Comparison of ENCODE assay signal across 8 cellular contexts in the genomic region with DNA sequence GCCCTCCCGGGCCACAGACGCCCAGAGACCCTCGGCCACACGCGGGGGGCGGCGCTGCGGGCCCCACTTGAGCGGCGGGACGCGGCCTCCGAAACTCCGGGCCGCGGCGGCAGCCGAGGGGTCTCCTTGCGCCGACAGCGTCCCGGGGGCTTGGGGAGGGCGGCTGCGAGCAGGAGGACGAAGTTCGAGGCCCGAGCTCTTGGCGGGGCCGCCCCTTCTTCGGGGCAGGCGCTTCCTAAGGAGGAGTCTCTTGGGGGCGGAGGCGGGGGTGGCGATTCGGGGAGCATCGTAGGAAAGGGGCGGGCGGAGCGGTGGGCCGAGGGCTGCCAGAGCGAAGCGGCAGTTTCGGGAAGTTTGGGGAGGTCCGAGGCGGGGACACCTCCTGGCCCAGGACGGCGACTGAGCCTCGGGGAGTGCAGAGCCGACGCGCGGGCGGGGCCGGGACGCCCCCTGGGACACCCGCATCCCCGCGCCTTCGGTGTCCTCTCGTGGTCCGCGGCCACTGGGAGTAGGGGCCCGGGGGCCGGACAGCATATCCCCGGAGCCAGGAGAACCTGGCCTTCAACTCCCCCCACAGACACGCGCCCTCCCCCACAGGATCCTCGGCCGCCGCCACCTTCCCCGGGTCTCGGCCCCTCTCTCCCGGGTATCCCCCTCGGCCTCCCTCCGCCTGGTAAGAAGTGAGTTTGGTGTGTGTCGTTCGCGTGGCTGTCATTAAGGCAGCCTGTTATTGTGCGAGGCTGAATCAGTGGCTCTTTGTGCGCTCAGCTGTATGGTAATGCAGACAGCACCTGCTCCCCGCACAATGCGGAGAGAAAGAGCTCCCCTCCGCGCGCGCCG. TPM values are rescaled to one million over a fixed set of nuclear protein-coding genes. Genes with fewer than 3 reads are reported as not detected.
A peak's percentile ranks its signal among the peaks of the same experiment; 100 is the strongest.
DNase-seq lines count a peak whose midpoint lies in the region; ATAC-seq, FAIRE-seq and TF ChIP-seq lines count a peak whose summit lies in the region.

No MANE protein-coding gene starts in this region.

- 13% methylated on average over 66 of the region's 87 CpGs for WGBS in K562 (ENCODE audit: insufficient coverage, low coverage, missing lambda C conversion rate)

- H3K36me3 ChIP-seq in K562 (ENCODE audit: control insufficient read depth, insufficient read depth, low read length) (no peaks in the 10 kb centered on the region), iPS-15b (ENCODE audit: control insufficient read depth, insufficient read depth, low read length) (no peaks in the 10 kb centered on the region)

- no peak for TF ChIP-seq POLR2A in K562 (conservative IDR thresholded peaks at IDR 0.05)

- POLR2A ChIA-PET in K562 (lab: Yijun Ruan, JAX): interaction anchor here (0.7 to 1.2 kb wide), 4 partner anchors 10 to 341 kb away, joined by 3 to 4 read pairs (median 4); no protein-coding TSS in a partner anchor

- no peaks in the 10 kb centered on the region for H3K79me2 ChIP-seq in K562 (ENCODE audit: control insufficient read depth, insufficient read depth, low read length)

- H3K27me3 ChIP-seq in K562 (ENCODE audit: control insufficient read depth in 2 of 2, insufficient read depth in 2 of 2, low read length in 2 of 2) (peaks cover 70 to 93% of the 10 kb centered on the region in 2 experiments), iPS-15b (ENCODE audit: control insufficient read depth, insufficient read depth, low read length) (peaks cover 67% of the 10 kb centered on the region)

- FAIRE-seq in HTR-8/SVneo (lab: Jason Lieb, UNC): peak; percentile 40
- FAIRE-seq in K562 (lab: Jason Lieb, UNC): no peak

- CTCF ChIA-PET in K562 (lab: Yijun Ruan, JAX; ENCODE audit: low intra/inter-chr PET ratio): interaction anchor here (0.5 kb wide), 1 partner anchor 226 kb away, joined by 3 read pairs; no protein-coding TSS in a partner anchor

- no TSS peak for BruUV-seq in K562 (replicated peaks; lab: Mats Ljungman, UMichigan)

- H3K4me1 ChIP-seq in K562 (replicated peaks in 1 of 2; ENCODE audit: control insufficient read depth in 2 of 2, insufficient read depth in 2 of 2, low read length in 2 of 2): peaks cover 0 to 53% of the 10 kb centered on the region in 2 experiments; a peak in 4 of 5 replicates
- H3K4me1 ChIP-seq in iPS-15b (ENCODE audit: control insufficient read depth, insufficient read depth, low read length): peaks cover 19% of the 10 kb centered on the region

- no peak overlapping the region for H3K27ac ChIP-seq in K562 (ENCODE audit: extremely low read depth, low read depth, low read length)

- TF ChIP-seq CTCF in K562 (IDR thresholded peaks at IDR 0.05 in 2 of 3, conservative IDR thresholded peaks at IDR 0.05 in 1 of 3; ENCODE audit: insufficient read depth in 2 of 3, low read depth in 1 of 3, low read length in 3 of 3): no peak

- DNase-seq in ELR (ENCODE audit: low read depth): peak; percentile 39
- no peak for DNase-seq in HTR-8/SVneo (ENCODE audit: insufficient read length, low spot score)
- peak; percentile 61 for DNase-seq in RPMI7951 (ENCODE audit: low read depth)
- no peak for DNase-seq in K562 (ENCODE audit: extremely low read depth in 1 of 4, low spot score in 3 of 4)
- DNase-seq in retina: peak; percentile 90
- no peak for DNase-seq in A172 (ENCODE audit: low spot score)

- H3K9ac ChIP-seq in K562 (ENCODE audit: insufficient read depth in 1 of 2, low read depth in 2 of 2, low read length in 2 of 2) (no peak overlapping the region), iPS-15b (ENCODE audit: low read depth, low read length) (no peak overlapping the region)

- peaks cover 25% of the 10 kb centered on the region for H4K20me1 ChIP-seq in K562 (replicated peaks; ENCODE audit: control insufficient read depth, insufficient read depth, low read length)

- H2AFZ ChIP-seq in K562 (ENCODE audit: low read depth, low read length): no peak overlapping the region

- H3K9me1 ChIP-seq in K562 (ENCODE audit: control insufficient read depth, insufficient read depth, low read length): no peaks in the 10 kb centered on the region

- in situ Hi-C loops in K562 (cut with MboI): no loop called here

- no peak overlapping the region for H3K4me2 ChIP-seq in K562 (ENCODE audit: insufficient read depth, low read length)

- no peak for TF ChIP-seq EP300 in K562 (IDR thresholded peaks at IDR 0.05; ENCODE audit: low read length)

- no peak overlapping the region for H3K4me3 ChIP-seq in K562
- H3K4me3 ChIP-seq in iPS-15b (ENCODE audit: low read depth, low read length): peak overlapping the region; percentile 56

- TF ChIP-seq RAD21 in K562 (CRISPR knock-in tag; conservative IDR thresholded peaks at IDR 0.05 in 1 of 2, IDR thresholded peaks at IDR 0.05 in 1 of 2): no peak

- no peaks in the 10 kb centered on the region for H3K9me3 ChIP-seq in K562 (replicated peaks; ENCODE audit: control insufficient read depth, insufficient read depth, low read depth, low read length)
- H3K9me3 ChIP-seq in iPS-15b (ENCODE audit: control insufficient read depth, insufficient read depth, low read length): no peaks in the 10 kb centered on the region

- intact Hi-C loops in K562 (cut with micrococcal nuclease): loop anchor here (5.0 to 10.0 kb wide), 2 partner anchors 136 to 223 kb away; no protein-coding TSS in a partner anchor

- ATAC-seq in K562: peak; percentile 13; the same call in 1 of the 3 replicates
- ATAC-seq in HG02763 (IDR thresholded peaks at IDR 0.05; ENCODE audit: unreplicated experiment): no peak

TF ChIP-seq in K562, 482 proteins besides CTCF, POLR2A, EP300 and RAD21:
- TF ChIP-seq, protein P1, sequence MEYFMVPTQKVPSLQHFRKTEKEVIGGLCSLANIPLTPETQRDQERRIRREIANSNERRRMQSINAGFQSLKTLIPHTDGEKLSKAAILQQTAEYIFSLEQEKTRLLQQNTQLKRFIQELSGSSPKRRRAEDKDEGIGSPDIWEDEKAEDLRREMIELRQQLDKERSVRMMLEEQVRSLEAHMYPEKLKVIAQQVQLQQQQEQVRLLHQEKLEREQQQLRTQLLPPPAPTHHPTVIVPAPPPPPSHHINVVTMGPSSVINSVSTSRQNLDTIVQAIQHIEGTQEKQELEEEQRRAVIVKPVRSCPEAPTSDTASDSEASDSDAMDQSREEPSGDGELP (CRISPR knock-in tag; IDR thresholded peaks at IDR 0.05; ENCODE audit: borderline replicate concordance): peak; percentile 28; the same call in 1 of the 2 replicates
- TF ChIP-seq ZNF12 (CRISPR knock-in tag; IDR thresholded peaks at IDR 0.05) (0 out of 2 replicates have a peak, but pooled peaks have one; percentile 43), SMAD1 (IDR thresholded peaks at IDR 0.05; ENCODE audit: low read depth, low read length, partially characterized antibody) (no peak)

RNA-seq across cellular contexts. Expression of a gene that starts 0.6 kb away (rescaled TPM):
- total RNA-seq in RPMI7951 (2014; rRNA removed; shearing (Covaris generic)): 2.4 and 2.7 TPM in 2 replicates
- not detected in 2 replicates for total RNA-seq in K562 (2011; cell fraction: chromatin; rRNA removed; ENCODE audit: low replicate concordance)
- not detected in 2 replicates for total RNA-seq in K562 (2011; cell fraction: nucleolus; rRNA removed)
- not detected in 2 replicates for total RNA-seq in K562 (2011; cell fraction: nucleoplasm; rRNA removed)
- total RNA-seq in K562 (2014; rRNA removed) (not detected in 2 replicates), K562 (2014; rRNA removed; fragmentation: Illumina TruSeq; extraction: Trizol) (not detected in 2 replicates), K562 (2015; rRNA removed; fragmentation: Illumina TruSeq; extraction: Trizol) (not detected in 2 replicates), K562 (2021) (not detected in 2 replicates)
- polyA plus RNA-seq in K562 (2011; rRNA removed) (not detected in 2 replicates), K562 (2014; fragmentation: Illumina TruSeq; extraction: Trizol) (not detected in 2 replicates), K562 (2014; fragmentation: Nextera tagmentation; extraction: Ambion mirVana) (not detected), K562 (2014; rRNA removed) (not detected in 2 replicates)
- 0.03 TPM in 1 of 2 replicates, not detected in the other for polyA plus RNA-seq in K562 (2011; cell fraction: cytosol; rRNA removed)
- polyA plus RNA-seq in K562 (2011; cell fraction: nucleus; rRNA removed): not detected in 2 replicates
- polyA plus RNA-seq in K562 (2012): 0.03 TPM in 1 of 2 replicates, not detected in the other
- polyA minus RNA-seq in K562 (2011; rRNA and poly(A)+ RNA removed): not detected in 2 replicates
- not detected in 2 replicates for polyA minus RNA-seq in K562 (2011; cell fraction: cytosol; rRNA and poly(A)+ RNA removed)
- polyA minus RNA-seq in K562 (2011; cell fraction: nucleus; rRNA and poly(A)+ RNA removed): not detected in 2 replicates
- total RNA-seq in A172 (2014; rRNA removed; shearing (Covaris generic)): 3.4 and 4.7 TPM in 2 replicates

RNA-seq across cellular contexts. Expression of a gene that starts 15.1 kb away (rescaled TPM):
- total RNA-seq in RPMI7951 (2014; rRNA removed; shearing (Covaris generic)): 9.4 and 12.7 TPM in 2 replicates
- 43.4 and 80.5 TPM in 2 replicates for total RNA-seq in K562 (2011; cell fraction: chromatin; rRNA removed; ENCODE audit: low replicate concordance)
- total RNA-seq in K562 (2011; cell fraction: nucleolus; rRNA removed): 21.2 and 24.1 TPM in 2 replicates
- 25.9 and 29.8 TPM in 2 replicates for total RNA-seq in K562 (2011; cell fraction: nucleoplasm; rRNA removed)
- 9.4 and 12.2 TPM in 2 replicates for total RNA-seq in K562 (2014; rRNA removed)
- total RNA-seq in K562 (2014; rRNA removed; fragmentation: Illumina TruSeq; extraction: Trizol): 15.1 and 16.4 TPM in 2 replicates
- total RNA-seq in K562 (2015; rRNA removed; fragmentation: Illumina TruSeq; extraction: Trizol): 12.8 and 12.9 TPM in 2 replicates
- 22.6 and 23.0 TPM in 2 replicates for total RNA-seq in K562 (2021)
- 16.6 and 16.9 TPM in 2 replicates for polyA plus RNA-seq in K562 (2011; rRNA removed)
- 11.3 and 12.0 TPM in 2 replicates for polyA plus RNA-seq in K562 (2011; cell fraction: cytosol; rRNA removed)
- 24.9 and 30.9 TPM in 2 replicates for polyA plus RNA-seq in K562 (2011; cell fraction: nucleus; rRNA removed)
- 11.9 and 18.1 TPM in 2 replicates for polyA plus RNA-seq in K562 (2012)
- polyA plus RNA-seq in K562 (2014; fragmentation: Illumina TruSeq; extraction: Trizol): 19.9 and 21.3 TPM in 2 replicates
- polyA plus RNA-seq in K562 (2014; fragmentation: Nextera tagmentation; extraction: Ambion mirVana): 1 to 10 TPM; 3.5 to 5.5 TPM
- 14.7 and 14.8 TPM in 2 replicates for polyA plus RNA-seq in K562 (2014; rRNA removed)
- polyA minus RNA-seq in K562 (2011; rRNA and poly(A)+ RNA removed): 38.8 and 43.3 TPM in 2 replicates
- 12.5 and 17.4 TPM in 2 replicates for polyA minus RNA-seq in K562 (2011; cell fraction: cytosol; rRNA and poly(A)+ RNA removed)
- polyA minus RNA-seq in K562 (2011; cell fraction: nucleus; rRNA and poly(A)+ RNA removed): 23.7 and 38.2 TPM in 2 replicates
- total RNA-seq in A172 (2014; rRNA removed; shearing (Covaris generic)): 6.1 and 7.4 TPM in 2 replicates

Comparison
In these comparisons a context has a peak if more than half of its experiments do, and no peak if none do; other contexts are left out.
1. DNase-seq: peak in ELR (single experiment), RPMI7951 (single experiment) and retina (single experiment); none in HTR-8/SVneo (single experiment), K562 (0 of 4) and A172 (single experiment).